ENCODE assay signal across 15 cellular contexts in the genomic region with DNA sequence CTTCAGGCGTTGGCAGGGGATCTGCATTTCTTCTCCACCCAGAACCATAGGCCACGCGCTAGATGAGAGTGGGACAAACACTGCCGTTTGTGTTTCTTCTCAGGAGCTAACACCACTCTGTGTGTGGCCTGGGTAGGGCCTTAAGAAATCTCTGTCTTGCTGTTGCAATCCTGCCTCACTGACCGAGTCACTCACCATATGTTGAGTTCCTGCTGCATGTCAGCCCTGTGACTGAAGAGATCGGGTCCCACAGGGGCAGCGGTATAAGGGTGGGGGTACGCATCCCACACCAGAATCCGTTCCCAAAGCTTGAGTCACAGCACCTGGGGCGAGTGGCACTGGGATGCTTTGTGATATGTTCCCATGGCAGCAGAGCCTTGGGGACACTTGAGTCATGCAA.
A peak's percentile ranks its signal among the peaks of the same experiment; 100 is the strongest.
DNase-seq lines count a peak whose midpoint lies in the region; ATAC-seq and TF ChIP-seq lines count a peak whose summit lies in the region.
"Had no signal": no experiment of that assay in that cellular context is flagged by ENCODE, and none has a peak within 500 bp of the region (broad histone marks: within the 10 kb centered on the region; RNA-seq: fewer than 3 reads in every experiment).

No MANE protein-coding gene starts in this region.

- H3K9ac ChIP-seq in SK-N-SH: no peak overlapping the region

- H3K36me3 ChIP-seq in SK-N-SH (replicated peaks in 1 of 2; ENCODE audit: control insufficient read depth in 1 of 2, insufficient read depth in 2 of 2, low read length in 1 of 2) (peaks cover 76 to 91% of the 10 kb centered on the region in 2 experiments), upper lobe of left lung (peaks cover 12 to 88% (median 44%) of the 10 kb centered on the region in 4 donors), SJCRH30 (peaks cover 13% of the 10 kb centered on the region)

- TF ChIP-seq POLR2A in upper lobe of left lung (IDR thresholded peaks at IDR 0.05) (no peak), GM18505 (IDR thresholded peaks at IDR 0.05; ENCODE audit: borderline replicate concordance, extremely low read depth, insufficient read depth, insufficient read length) (no peak)

- H3K9me3 ChIP-seq in SK-N-SH (no peaks in the 10 kb centered on the region), upper lobe of left lung (no peaks in the 10 kb centered on the region), SJCRH30 (replicated peaks) (no peaks in the 10 kb centered on the region)
- H3K9me3 ChIP-seq: thoracic aorta had no signal

- H4K20me1 ChIP-seq in SK-N-SH (ENCODE audit: insufficient read depth): peaks cover 36% of the 10 kb centered on the region

- H3K27me3 ChIP-seq in SK-N-SH (ENCODE audit: insufficient read depth) (no peaks in the 10 kb centered on the region), upper lobe of left lung (no peaks in the 10 kb centered on the region), SJCRH30 (no peaks in the 10 kb centered on the region)

- H3K4me2 ChIP-seq in SK-N-SH: no peak overlapping the region

- intact Hi-C loops in left ventricle myocardium superior (cut with micrococcal nuclease): no loop called here

- peak; percentile 21 for DNase-seq in SK-N-SH
- peak; percentile 57 for DNase-seq in astrocyte of the spinal cord (ENCODE audit: low read depth, low spot score)
- peak; percentile 46 for DNase-seq in left ventricle myocardium superior
- peak in 1 of 2 donors; percentile 51 for DNase-seq in upper lobe of left lung
- DNase-seq in SJCRH30: no peak
- DNase-seq: activated CD4-positive, alpha-beta T cell treated with anti-CD3 and anti-CD28 coated beads, Interleukin-2, amount 50 U/mL, for 1 hour; DMS 273 treated with DMSO at 0.1 percent for 48 hours; NCI-H1930; NCI-H82 had no signal

- H3K27ac ChIP-seq in SK-N-SH (ENCODE audit: low read depth in 2 of 2, low read length in 1 of 2): peak overlapping the region in 1 of 2 experiments; percentile 13; a peak in 1 of 4 replicates
- peak overlapping the region in 1 of 4 donors; percentile 32 for H3K27ac ChIP-seq in upper lobe of left lung
- no peak overlapping the region for H3K27ac ChIP-seq in SJCRH30
- H3K27ac ChIP-seq: 22Rv1, thoracic aorta had no signal

- H2AFZ ChIP-seq in SK-N-SH (ENCODE audit: low read depth): no peak overlapping the region

- 93% methylated on average over 10 of the region's 10 CpGs for WGBS in SK-N-SH (ENCODE audit: low lambda C conversion rate)
- WGBS in upper lobe of left lung, 2 donors: 79 to 83% methylated on average over 10 of the region's 10 CpGs

- H3K79me2 ChIP-seq in SK-N-SH (ENCODE audit: insufficient read depth): peaks cover 73% of the 10 kb centered on the region; the same call in 1 of the 2 replicates

- POLR2A ChIA-PET in SK-N-SH (lab: Yijun Ruan, JAX): no interaction called here

- CTCF ChIA-PET in SK-N-SH (lab: Yijun Ruan, JAX): interaction anchor here (1.1 to 1.5 kb wide), 5 partner anchors 12 to 158 kb away, joined by 3 read pairs; no protein-coding TSS in a partner anchor

- TF ChIP-seq RAD21 in SK-N-SH (IDR thresholded peaks at IDR 0.05; ENCODE audit: low read length): no peak

- peaks cover 35% of the 10 kb centered on the region for H3F3A ChIP-seq in SK-N-SH (replicated peaks; ENCODE audit: insufficient read depth)

- no peak overlapping the region for H3K4me3 ChIP-seq in SK-N-SH (ENCODE audit: low read depth in 2 of 2, low read length in 1 of 2)
- H3K4me3 ChIP-seq in astrocyte of the spinal cord (ENCODE audit: low read depth, low read length): no peak overlapping the region
- no peak overlapping the region for H3K4me3 ChIP-seq in upper lobe of left lung
- H3K4me3 ChIP-seq in SJCRH30: no peak overlapping the region
- H3K4me3 ChIP-seq: thoracic aorta had no signal

- no peaks in the 10 kb centered on the region for H3K9me2 ChIP-seq in SK-N-SH

- ATAC-seq in SK-N-SH treated with all-trans-retinoic acid at 6 μM for 48 hours (no peak), left ventricle myocardium superior (peak; percentile 76), upper lobe of left lung (ENCODE audit: low FRiP score in 2 of 2) (peak; percentile 13 to 52), GM18505 (IDR thresholded peaks at IDR 0.05; ENCODE audit: unreplicated experiment) (no peak), GM19455 (IDR thresholded peaks at IDR 0.05; ENCODE audit: unreplicated experiment) (no peak)
- ATAC-seq: HCT116 had no signal

- TF ChIP-seq CTCF in SK-N-SH (IDR thresholded peaks at IDR 0.05): no peak
- no peak for TF ChIP-seq CTCF in astrocyte of the spinal cord (IDR thresholded peaks at IDR 0.05; ENCODE audit: low read depth, low read length)
- TF ChIP-seq CTCF in upper lobe of left lung (IDR thresholded peaks at IDR 0.05): no peak

- H3K4me1 ChIP-seq in SK-N-SH (ENCODE audit: control insufficient read depth in 1 of 2, insufficient read depth in 2 of 2, low read depth in 1 of 2, low read length in 1 of 2) (peaks cover 0 to 3% of the 10 kb centered on the region in 2 experiments; a peak in 1 of 4 replicates), upper lobe of left lung (peaks cover 3 to 16% (median 7%) of the 10 kb centered on the region in 4 donors), SJCRH30 (no peaks in the 10 kb centered on the region)

- TF ChIP-seq EP300 in SK-N-SH (IDR thresholded peaks at IDR 0.05; ENCODE audit: borderline replicate concordance in 1 of 2, low read depth in 1 of 2, low read length in 1 of 2) (no peak), upper lobe of left lung (IDR thresholded peaks at IDR 0.05) (no peak)

- in situ Hi-C loops in astrocyte of the spinal cord (cut with HindIII; ENCODE audit: low sequenced_read_pairs): no loop called here

TF ChIP-seq in SK-N-SH, 30 proteins besides CTCF, POLR2A, EP300 and RAD21:
- TF ChIP-seq, protein P1, sequence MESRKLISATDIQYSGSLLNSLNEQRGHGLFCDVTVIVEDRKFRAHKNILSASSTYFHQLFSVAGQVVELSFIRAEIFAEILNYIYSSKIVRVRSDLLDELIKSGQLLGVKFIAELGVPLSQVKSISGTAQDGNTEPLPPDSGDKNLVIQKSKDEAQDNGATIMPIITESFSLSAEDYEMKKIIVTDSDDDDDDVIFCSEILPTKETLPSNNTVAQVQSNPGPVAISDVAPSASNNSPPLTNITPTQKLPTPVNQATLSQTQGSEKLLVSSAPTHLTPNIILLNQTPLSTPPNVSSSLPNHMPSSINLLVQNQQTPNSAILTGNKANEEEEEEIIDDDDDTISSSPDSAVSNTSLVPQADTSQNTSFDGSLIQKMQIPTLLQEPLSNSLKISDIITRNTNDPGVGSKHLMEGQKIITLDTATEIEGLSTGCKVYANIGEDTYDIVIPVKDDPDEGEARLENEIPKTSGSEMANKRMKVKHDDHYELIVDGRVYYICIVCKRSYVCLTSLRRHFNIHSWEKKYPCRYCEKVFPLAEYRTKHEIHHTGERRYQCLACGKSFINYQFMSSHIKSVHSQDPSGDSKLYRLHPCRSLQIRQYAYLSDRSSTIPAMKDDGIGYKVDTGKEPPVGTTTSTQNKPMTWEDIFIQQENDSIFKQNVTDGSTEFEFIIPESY (IDR thresholded peaks at IDR 0.05; ENCODE audit: borderline replicate concordance, low read depth): 0 out of 2 replicates have a peak, but pooled peaks have one; percentile 14
- no peak for TF ChIP-seq RFX5 (IDR thresholded peaks at IDR 0.05; ENCODE audit: low read length)

TF ChIP-seq in SK-N-SH treated with all-trans-retinoic acid at 6 μM for 48 hours, 23 proteins besides CTCF, POLR2A, EP300 and RAD21 (continues in another document):
- TF ChIP-seq, protein P2, sequence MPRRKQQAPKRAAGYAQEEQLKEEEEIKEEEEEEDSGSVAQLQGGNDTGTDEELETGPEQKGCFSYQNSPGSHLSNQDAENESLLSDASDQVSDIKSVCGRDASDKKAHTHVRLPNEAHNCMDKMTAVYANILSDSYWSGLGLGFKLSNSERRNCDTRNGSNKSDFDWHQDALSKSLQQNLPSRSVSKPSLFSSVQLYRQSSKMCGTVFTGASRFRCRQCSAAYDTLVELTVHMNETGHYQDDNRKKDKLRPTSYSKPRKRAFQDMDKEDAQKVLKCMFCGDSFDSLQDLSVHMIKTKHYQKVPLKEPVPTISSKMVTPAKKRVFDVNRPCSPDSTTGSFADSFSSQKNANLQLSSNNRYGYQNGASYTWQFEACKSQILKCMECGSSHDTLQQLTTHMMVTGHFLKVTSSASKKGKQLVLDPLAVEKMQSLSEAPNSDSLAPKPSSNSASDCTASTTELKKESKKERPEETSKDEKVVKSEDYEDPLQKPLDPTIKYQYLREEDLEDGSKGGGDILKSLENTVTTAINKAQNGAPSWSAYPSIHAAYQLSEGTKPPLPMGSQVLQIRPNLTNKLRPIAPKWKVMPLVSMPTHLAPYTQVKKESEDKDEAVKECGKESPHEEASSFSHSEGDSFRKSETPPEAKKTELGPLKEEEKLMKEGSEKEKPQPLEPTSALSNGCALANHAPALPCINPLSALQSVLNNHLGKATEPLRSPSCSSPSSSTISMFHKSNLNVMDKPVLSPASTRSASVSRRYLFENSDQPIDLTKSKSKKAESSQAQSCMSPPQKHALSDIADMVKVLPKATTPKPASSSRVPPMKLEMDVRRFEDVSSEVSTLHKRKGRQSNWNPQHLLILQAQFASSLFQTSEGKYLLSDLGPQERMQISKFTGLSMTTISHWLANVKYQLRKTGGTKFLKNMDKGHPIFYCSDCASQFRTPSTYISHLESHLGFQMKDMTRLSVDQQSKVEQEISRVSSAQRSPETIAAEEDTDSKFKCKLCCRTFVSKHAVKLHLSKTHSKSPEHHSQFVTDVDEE (CRISPR knock-in tag; IDR thresholded peaks at IDR 0.05): no peak
- TF ChIP-seq, protein P3, sequence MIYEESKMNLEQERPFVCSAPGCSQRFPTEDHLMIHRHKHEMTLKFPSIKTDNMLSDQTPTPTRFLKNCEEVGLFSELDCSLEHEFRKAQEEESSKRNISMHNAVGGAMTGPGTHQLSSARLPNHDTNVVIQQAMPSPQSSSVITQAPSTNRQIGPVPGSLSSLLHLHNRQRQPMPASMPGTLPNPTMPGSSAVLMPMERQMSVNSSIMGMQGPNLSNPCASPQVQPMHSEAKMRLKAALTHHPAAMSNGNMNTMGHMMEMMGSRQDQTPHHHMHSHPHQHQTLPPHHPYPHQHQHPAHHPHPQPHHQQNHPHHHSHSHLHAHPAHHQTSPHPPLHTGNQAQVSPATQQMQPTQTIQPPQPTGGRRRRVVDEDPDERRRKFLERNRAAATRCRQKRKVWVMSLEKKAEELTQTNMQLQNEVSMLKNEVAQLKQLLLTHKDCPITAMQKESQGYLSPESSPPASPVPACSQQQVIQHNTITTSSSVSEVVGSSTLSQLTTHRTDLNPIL (CRISPR knock-in tag; IDR thresholded peaks at IDR 0.05; ENCODE audit: low read depth): no peak
- TF ChIP-seq TOX (CRISPR knock-in tag; IDR thresholded peaks at IDR 0.05; ENCODE audit: borderline replicate concordance) (no peak), ZFP30 (CRISPR knock-in tag; IDR thresholded peaks at IDR 0.05) (no peak), ZC3H10 (CRISPR knock-in tag; IDR thresholded peaks at IDR 0.05) (no peak), TCF4 (CRISPR knock-in tag; IDR thresholded peaks at IDR 0.05; ENCODE audit: borderline replicate concordance) (no peak), CSDC2 (CRISPR knock-in tag; IDR thresholded peaks at IDR 0.05) (no peak), SNAI2 (CRISPR knock-in tag; IDR thresholded peaks at IDR 0.05) (no peak), BACH2 (CRISPR knock-in tag; IDR thresholded peaks at IDR 0.05; ENCODE audit: borderline replicate concordance) (no peak), OSR1 (CRISPR knock-in tag; IDR thresholded peaks at IDR 0.05) (no peak), ZNF70 (CRISPR knock-in tag; IDR thresholded peaks at IDR 0.05) (no peak)

Comparison
In these comparisons a context has a peak if more than half of its experiments do, and no peak if none do; other contexts are left out.
1. DNase-seq: peak in SK-N-SH (single experiment), astrocyte of the spinal cord (single experiment) and left ventricle myocardium superior (single experiment); none in SJCRH30 (0 of 2).
2. ATAC-seq: peak in left ventricle myocardium superior (single experiment) and upper lobe of left lung (2 of 2); none in SK-N-SH treated with all-trans-retinoic acid at 6 μM for 48 hours (single experiment), GM18505 (single experiment) and GM19455 (single experiment).